In genomic region chr16:54801445-54801844, GRCh38 we compare ENCODE assay signal across 8 cellular contexts.
"Had no signal": no experiment of that assay in that cellular context is flagged by ENCODE, and none has a peak within 500 bp of the region (broad histone marks: within the 10 kb centered on the region; RNA-seq: fewer than 3 reads in every experiment).

No MANE protein-coding gene starts in this region.

- ATAC-seq: GM12878 had no signal

- FAIRE-seq: G401.6, GM12878, GM12891, GM12892, GM18507, GM19239 had no signal

- DNase-seq: GDM1, GF-D8 had no signal

- H3K4me3 ChIP-seq: GM12878 had no signal
